10 cellular contexts compared by ENCODE assay signal in genomic region chr1:12172959-12173358, GRCh38. TPM values are rescaled to one million over a fixed set of nuclear protein-coding genes. Genes with fewer than 3 reads are reported as not detected.
A peak's percentile ranks its signal among the peaks of the same experiment; 100 is the strongest.
DNase-seq lines count a peak whose midpoint lies in the region; ATAC-seq and TF ChIP-seq lines count a peak whose summit lies in the region.
"Had no signal": no experiment of that assay in that cellular context is flagged by ENCODE, and none has a peak within 500 bp of the region (broad histone marks: within the 10 kb centered on the region; RNA-seq: fewer than 3 reads in every experiment).

No MANE protein-coding gene starts in this region.

- H3K4me3 Mint-ChIP-seq in neural progenitor cell = no peak overlapping the region

- WGBS in body of pancreas, 2 donors = 75 to 79% methylated on average over 2 of the region's 2 CpGs

- H3K9me3 Mint-ChIP-seq in neural progenitor cell = no peaks in the 10 kb centered on the region

- no peak for ATAC-seq in body of pancreas

- H3K4me1 ChIP-seq in BLaER1 (peaks cover 80% of the 10 kb centered on the region), duodenal mucosa (ENCODE audit: control insufficient read depth in 1 of 2, insufficient read depth in 2 of 2, low read length in 2 of 2) (peaks cover 56 to 73% of the 10 kb centered on the region in 2 donors), neural progenitor cell (peaks cover 8% of the 10 kb centered on the region), body of pancreas (peaks cover 3% of the 10 kb centered on the region), Karpas-422 (ENCODE audit: low read length) (peaks cover 2% of the 10 kb centered on the region)

- no peak overlapping the region for H3K9ac ChIP-seq in BLaER1
- H3K9ac ChIP-seq in duodenal mucosa (ENCODE audit: low read depth in 1 of 2, low read length in 2 of 2) = peak overlapping the region; percentile 35 to 59
- no peak overlapping the region for H3K9ac ChIP-seq in neural progenitor cell
- no peak overlapping the region for H3K9ac ChIP-seq in Karpas-422 (ENCODE audit: low read length)

- H3K79me2 ChIP-seq in neural progenitor cell (ENCODE audit: low read depth) (no peaks in the 10 kb centered on the region), Karpas-422 (ENCODE audit: low read length) (no peaks in the 10 kb centered on the region)

- H3K27ac Mint-ChIP-seq in neural progenitor cell = peak overlapping the region; percentile 42

- H3K27me3 ChIP-seq in BLaER1 (no peaks in the 10 kb centered on the region), duodenal mucosa (ENCODE audit: control insufficient read depth in 1 of 2, insufficient read depth in 2 of 2, low read length in 2 of 2) (no peaks in the 10 kb centered on the region), neural progenitor cell (peaks cover 15% of the 10 kb centered on the region), body of pancreas (no peaks in the 10 kb centered on the region), Karpas-422 (ENCODE audit: low read length) (no peaks in the 10 kb centered on the region)

- no peak overlapping the region for H3K27ac ChIP-seq in BLaER1
- H3K27ac ChIP-seq in KOPT-K1 (ENCODE audit: low read depth, low read length, poor library complexity, severe bottlenecking) = peak overlapping the region; percentile 5
- peak overlapping the region; percentile 61 for H3K27ac ChIP-seq in duodenal mucosa (ENCODE audit: low read depth, low read length)
- H3K27ac ChIP-seq in neural progenitor cell = no peak overlapping the region
- H3K27ac ChIP-seq in body of pancreas = peak overlapping the region in 2 of 4 donors; percentile 44 to 67
- no peak overlapping the region for H3K27ac ChIP-seq in Karpas-422 (ENCODE audit: low read length)

- H3K4me2 ChIP-seq in BLaER1 (peak overlapping the region; percentile 67), neural progenitor cell (no peak overlapping the region), Karpas-422 (ENCODE audit: low read depth, low read length, poor library complexity, severe bottlenecking) (no peak overlapping the region)

- H3K4me1 Mint-ChIP-seq in neural progenitor cell = peaks cover 39% of the 10 kb centered on the region

- H3F3A ChIP-seq in neural progenitor cell (ENCODE audit: low read depth) = no peaks in the 10 kb centered on the region

- no peak for TF ChIP-seq POLR2A in body of pancreas (IDR thresholded peaks at IDR 0.05)

- H3K9me3 ChIP-seq in BLaER1 = no peaks in the 10 kb centered on the region
- H3K9me3 ChIP-seq in KOPT-K1 (ENCODE audit: insufficient read depth, low read length, poor library complexity, severe bottlenecking) = no peaks in the 10 kb centered on the region
- no peaks in the 10 kb centered on the region for H3K9me3 ChIP-seq in duodenal mucosa (ENCODE audit: control insufficient read depth in 1 of 2, low read length in 2 of 2)
- H3K9me3 ChIP-seq in neural progenitor cell (ENCODE audit: low read depth) = no peaks in the 10 kb centered on the region
- H3K9me3 ChIP-seq in body of pancreas = no peaks in the 10 kb centered on the region
- no peaks in the 10 kb centered on the region for H3K9me3 ChIP-seq in Karpas-422 (ENCODE audit: low read length)
- H3K9me3 ChIP-seq: mucosa of descending colon had no signal

- H3K9me2 ChIP-seq in Karpas-422 (replicated peaks; ENCODE audit: insufficient read depth, low read length) = no peaks in the 10 kb centered on the region

- intact Hi-C loops in body of pancreas (cut with DNase I) = no loop called here

- H3K36me3 ChIP-seq in BLaER1 (no peaks in the 10 kb centered on the region), KOPT-K1 (ENCODE audit: insufficient read depth, low read length) (no peaks in the 10 kb centered on the region), duodenal mucosa (ENCODE audit: control insufficient read depth in 1 of 2, insufficient read depth in 2 of 2, low read length in 2 of 2) (peaks cover 0 to 6% of the 10 kb centered on the region in 2 donors), neural progenitor cell (no peaks in the 10 kb centered on the region), body of pancreas (replicated peaks in 1 of 2; ENCODE audit: insufficient read depth in 1 of 2, low read depth in 2 of 2) (no peaks in the 10 kb centered on the region), Karpas-422 (ENCODE audit: insufficient read depth, low read length) (no peaks in the 10 kb centered on the region)

- H2AFZ ChIP-seq in neural progenitor cell (replicated peaks) (no peak overlapping the region), Karpas-422 (ENCODE audit: low read length) (no peak overlapping the region)

- DNase-seq in neural progenitor cell (ENCODE audit: low spot score) (no peak), body of pancreas (no peak), middle frontal gyrus (ENCODE audit: extremely low spot score, low spot score) (no peak), HuH-7 (ENCODE audit: low spot score) (no peak), Karpas-422 (no peak)
- DNase-seq: NCI-H187 treated with DMSO at 0.1 percent for 48 hours had no signal

- H3K4me3 ChIP-seq in BLaER1 (no peak overlapping the region), duodenal mucosa (ENCODE audit: low read depth in 1 of 2, low read length in 2 of 2) (no peak overlapping the region), neural progenitor cell (no peak overlapping the region), body of pancreas (no peak overlapping the region), Karpas-422 (ENCODE audit: low read length) (no peak overlapping the region)
- H3K4me3 ChIP-seq: mucosa of descending colon had no signal

- TF ChIP-seq CTCF in neural progenitor cell (IDR thresholded peaks at IDR 0.05) (no peak), body of pancreas (IDR thresholded peaks at IDR 0.05) (no peak)

- H3K27me3 Mint-ChIP-seq in neural progenitor cell (ENCODE audit: insufficient read depth, low read depth) = peaks cover 9% of the 10 kb centered on the region

- H3K36me3 Mint-ChIP-seq in neural progenitor cell = no peaks in the 10 kb centered on the region

- H4K20me1 ChIP-seq in BLaER1 = peaks cover 49% of the 10 kb centered on the region
- H4K20me1 ChIP-seq in neural progenitor cell (ENCODE audit: low read depth) = no peaks in the 10 kb centered on the region
- peaks cover 37% of the 10 kb centered on the region; the same call in 1 of the 2 replicates for H4K20me1 ChIP-seq in Karpas-422 (ENCODE audit: insufficient read depth, low read depth, low read length)

RNA-seq across cellular contexts. Expression of gene TNFRSF1B, which starts 6.2 kb away (rescaled TPM):
- total RNA-seq in neural progenitor cell (ENCODE audit: low replicate concordance) = 0.04 and 0.22 TPM in 2 replicates
- 10 to 100 TPM; 13.7 to 28.7 TPM for total RNA-seq in body of pancreas
- not detected in 2 replicates for total RNA-seq in Karpas-422 (2014; rRNA removed; shearing (Covaris generic); ENCODE audit: low replicate concordance)

RNA-seq across cellular contexts. Expression of gene VPS13D, which starts 56.9 kb away (rescaled TPM):
- total RNA-seq in neural progenitor cell (ENCODE audit: low replicate concordance) = 15.1 and 16.4 TPM in 2 replicates
- total RNA-seq in body of pancreas = 10 to 100 TPM; 54.0 to 63.3 TPM
- total RNA-seq in Karpas-422 (2014; rRNA removed; shearing (Covaris generic); ENCODE audit: low replicate concordance) = 30.9 and 36.2 TPM in 2 replicates

Comparison
In these comparisons a context has a peak if more than half of its experiments do, and no peak if none do; other contexts are left out.
1. H3K27ac ChIP-seq: peak in KOPT-K1 (single experiment) and duodenal mucosa (single experiment); none in BLaER1 (single experiment), neural progenitor cell (single experiment) and Karpas-422 (single experiment).
2. H3K9ac ChIP-seq: peak in duodenal mucosa (2 of 2); none in BLaER1 (single experiment), neural progenitor cell (single experiment) and Karpas-422 (single experiment).
3. RNA of gene TNFRSF1B, which starts 6.2 kb away (total RNA-seq): 13.7 to 28.7 TPM in body of pancreas; 0.04 to 0.22 TPM in neural progenitor cell and not detected in Karpas-422; every median in the first group is over 10 times any median in the second.